Comparison of ENCODE assay signal across 1 cellular context in genomic region chr9:33942471-33943083, GRCh38.
TF ChIP-seq lines count a peak whose summit lies in the region.

No MANE protein-coding gene starts in this region.

TF ChIP-seq in K562, 482 proteins besides CTCF, POLR2A, EP300 and RAD21 (continued from another document and continues in another):
- TF ChIP-seq ZNF407 (IDR thresholded peaks at IDR 0.05; ENCODE audit: low read depth) (no peak), THAP7 (CRISPR knock-in tag; IDR thresholded peaks at IDR 0.05) (no peak), U2AF1 (optimal IDR thresholded peaks at IDR 0.05; ENCODE audit: low read depth, low read length) (no peak), RFX1 (IDR thresholded peaks at IDR 0.05) (no peak), CTBP1 (IDR thresholded peaks at IDR 0.05; ENCODE audit: borderline replicate concordance) (no peak), HMGXB4 (CRISPR knock-in tag; IDR thresholded peaks at IDR 0.05) (no peak), SRSF9 (IDR thresholded peaks at IDR 0.05; ENCODE audit: borderline replicate concordance, low read depth, low read length) (no peak), ZNF316 (IDR thresholded peaks at IDR 0.05) (peak; percentile 83), C11orf30 (IDR thresholded peaks at IDR 0.05; ENCODE audit: low read depth) (peak; percentile 81), CAMTA2 (CRISPR knock-in tag; conservative IDR thresholded peaks at IDR 0.05) (no peak), ZNF551 (CRISPR knock-in tag; IDR thresholded peaks at IDR 0.05) (no peak), NFE2 (IDR thresholded peaks at IDR 0.05; ENCODE audit: low read depth) (peak; percentile 73), XRCC4 (IDR thresholded peaks at IDR 0.05; ENCODE audit: extremely low read depth, insufficient read depth, insufficient read length) (no peak), DDX20 (tag; IDR thresholded peaks at IDR 0.05; ENCODE audit: low read depth) (no peak), ZNF384 (IDR thresholded peaks at IDR 0.05; ENCODE audit: low read depth, low read length) (no peak), NFE2L1 (tag; IDR thresholded peaks at IDR 0.05; ENCODE audit: borderline replicate concordance, low read depth) (peak; percentile 73; the same call in 1 of the 2 replicates), CHD7 (IDR thresholded peaks at IDR 0.05; ENCODE audit: low read depth, low read length) (no peak)
- TF ChIP-seq, protein P1, sequence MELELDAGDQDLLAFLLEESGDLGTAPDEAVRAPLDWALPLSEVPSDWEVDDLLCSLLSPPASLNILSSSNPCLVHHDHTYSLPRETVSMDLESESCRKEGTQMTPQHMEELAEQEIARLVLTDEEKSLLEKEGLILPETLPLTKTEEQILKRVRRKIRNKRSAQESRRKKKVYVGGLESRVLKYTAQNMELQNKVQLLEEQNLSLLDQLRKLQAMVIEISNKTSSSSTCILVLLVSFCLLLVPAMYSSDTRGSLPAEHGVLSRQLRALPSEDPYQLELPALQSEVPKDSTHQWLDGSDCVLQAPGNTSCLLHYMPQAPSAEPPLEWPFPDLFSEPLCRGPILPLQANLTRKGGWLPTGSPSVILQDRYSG (tag; conservative IDR thresholded peaks at IDR 0.05; ENCODE audit: low read depth), result no peak
- TF ChIP-seq, protein P2, sequence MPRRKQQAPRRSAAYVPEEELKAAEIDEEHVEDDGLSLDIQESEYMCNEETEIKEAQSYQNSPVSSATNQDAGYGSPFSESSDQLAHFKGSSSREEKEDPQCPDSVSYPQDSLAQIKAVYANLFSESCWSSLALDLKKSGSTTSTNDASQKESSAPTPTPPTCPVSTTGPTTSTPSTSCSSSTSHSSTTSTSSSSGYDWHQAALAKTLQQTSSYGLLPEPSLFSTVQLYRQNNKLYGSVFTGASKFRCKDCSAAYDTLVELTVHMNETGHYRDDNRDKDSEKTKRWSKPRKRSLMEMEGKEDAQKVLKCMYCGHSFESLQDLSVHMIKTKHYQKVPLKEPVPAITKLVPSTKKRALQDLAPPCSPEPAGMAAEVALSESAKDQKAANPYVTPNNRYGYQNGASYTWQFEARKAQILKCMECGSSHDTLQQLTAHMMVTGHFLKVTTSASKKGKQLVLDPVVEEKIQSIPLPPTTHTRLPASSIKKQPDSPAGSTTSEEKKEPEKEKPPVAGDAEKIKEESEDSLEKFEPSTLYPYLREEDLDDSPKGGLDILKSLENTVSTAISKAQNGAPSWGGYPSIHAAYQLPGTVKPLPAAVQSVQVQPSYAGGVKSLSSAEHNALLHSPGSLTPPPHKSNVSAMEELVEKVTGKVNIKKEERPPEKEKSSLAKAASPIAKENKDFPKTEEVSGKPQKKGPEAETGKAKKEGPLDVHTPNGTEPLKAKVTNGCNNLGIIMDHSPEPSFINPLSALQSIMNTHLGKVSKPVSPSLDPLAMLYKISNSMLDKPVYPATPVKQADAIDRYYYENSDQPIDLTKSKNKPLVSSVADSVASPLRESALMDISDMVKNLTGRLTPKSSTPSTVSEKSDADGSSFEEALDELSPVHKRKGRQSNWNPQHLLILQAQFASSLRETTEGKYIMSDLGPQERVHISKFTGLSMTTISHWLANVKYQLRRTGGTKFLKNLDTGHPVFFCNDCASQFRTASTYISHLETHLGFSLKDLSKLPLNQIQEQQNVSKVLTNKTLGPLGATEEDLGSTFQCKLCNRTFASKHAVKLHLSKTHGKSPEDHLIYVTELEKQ (CRISPR knock-in tag; IDR thresholded peaks at IDR 0.05), result no peak
- TF ChIP-seq, protein P3, sequence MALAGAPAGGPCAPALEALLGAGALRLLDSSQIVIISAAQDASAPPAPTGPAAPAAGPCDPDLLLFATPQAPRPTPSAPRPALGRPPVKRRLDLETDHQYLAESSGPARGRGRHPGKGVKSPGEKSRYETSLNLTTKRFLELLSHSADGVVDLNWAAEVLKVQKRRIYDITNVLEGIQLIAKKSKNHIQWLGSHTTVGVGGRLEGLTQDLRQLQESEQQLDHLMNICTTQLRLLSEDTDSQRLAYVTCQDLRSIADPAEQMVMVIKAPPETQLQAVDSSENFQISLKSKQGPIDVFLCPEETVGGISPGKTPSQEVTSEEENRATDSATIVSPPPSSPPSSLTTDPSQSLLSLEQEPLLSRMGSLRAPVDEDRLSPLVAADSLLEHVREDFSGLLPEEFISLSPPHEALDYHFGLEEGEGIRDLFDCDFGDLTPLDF (CRISPR knock-in tag; IDR thresholded peaks at IDR 0.05), result no peak
